Comparison of ENCODE assay signal across 9 cellular contexts in genomic region chr1:169483500-169483966, GRCh38. TPM values are rescaled to one million over a fixed set of nuclear protein-coding genes. Genes with fewer than 3 reads are reported as not detected.
A peak's percentile ranks its signal among the peaks of the same experiment; 100 is the strongest.
DNase-seq lines count a peak whose midpoint lies in the region; ATAC-seq and TF ChIP-seq lines count a peak whose summit lies in the region.
"Had no signal": no experiment of that assay in that cellular context is flagged by ENCODE, and none has a peak within 500 bp of the region (broad histone marks: within the 10 kb centered on the region; RNA-seq: fewer than 3 reads in every experiment).

No MANE protein-coding gene starts in this region.

- H3F3A ChIP-seq in PC-9 (ENCODE audit: insufficient read depth, low read depth) = peaks cover 12% of the 10 kb centered on the region

- DNase-seq in PC-9 = no peak
- DNase-seq in fibroblast of pulmonary artery (ENCODE audit: low read depth) = peak; percentile 49
- DNase-seq in retinal pigment epithelial cell (ENCODE audit: low read depth) = peak; percentile 95
- DNase-seq in activated CD4-positive, CD25-positive, alpha-beta regulatory T cell (lab: John Stamatoyannopoulos, UW) = no peak
- no peak for DNase-seq in SKM-1 treated with dmso at 0.1 percent for 144 hours (lab: John Stamatoyannopoulos, UW; ENCODE audit: unreplicated experiment)
- DNase-seq in stimulated activated CD4-positive, alpha-beta T cell treated with anti-CD3 and anti-CD28 coated beads, Interleukin-4, amount 100 ng/mL, for 1 hour = no peak

- H3K9me2 ChIP-seq in PC-9 (ENCODE audit: insufficient read depth) = no peaks in the 10 kb centered on the region

- H3K36me3 ChIP-seq in HEK293 (ENCODE audit: control insufficient read depth in 2 of 2, insufficient read depth in 1 of 2, low read length in 2 of 2) (no peaks in the 10 kb centered on the region), PC-9 (ENCODE audit: low read depth) (no peaks in the 10 kb centered on the region; the same call in 1 of the 2 replicates)

- H3K4me1 ChIP-seq in HEK293 (ENCODE audit: control insufficient read depth, insufficient read depth, low read length) = peaks cover 15% of the 10 kb centered on the region
- H3K4me1 ChIP-seq in PC-9 (replicated peaks; ENCODE audit: insufficient read depth) = peaks cover 49% of the 10 kb centered on the region

- H3K9me3 ChIP-seq in HEK293 (ENCODE audit: control insufficient read depth, insufficient read depth, low read depth, low read length) = no peaks in the 10 kb centered on the region
- no peaks in the 10 kb centered on the region for H3K9me3 ChIP-seq in PC-9 (ENCODE audit: insufficient read depth, low read depth)

- H3K4me2 ChIP-seq in PC-9 = peak overlapping the region; percentile 90

- no peak for ATAC-seq in HG02571 (IDR thresholded peaks at IDR 0.05; ENCODE audit: unreplicated experiment)

- H4K20me1 ChIP-seq in PC-9 (ENCODE audit: insufficient read depth) = no peaks in the 10 kb centered on the region

- H3K27ac ChIP-seq in HEK293 (ENCODE audit: extremely low read depth, low read depth, low read length) (no peak overlapping the region), PC-9 (no peak overlapping the region)

- H3K27me3 ChIP-seq in PC-9 (ENCODE audit: insufficient read depth, low read depth) = no peaks in the 10 kb centered on the region

- H3K4me3 ChIP-seq in HEK293 (ENCODE audit: low read depth, low read length) (no peak overlapping the region; the same call in 1 of the 2 replicates), PC-9 (peak overlapping the region; percentile 85; the same call in 1 of the 2 replicates), fibroblast of pulmonary artery (replicated peaks; ENCODE audit: low read depth, low read length) (peak overlapping the region; percentile 75), retinal pigment epithelial cell (ENCODE audit: low read length) (peak overlapping the region; percentile 76)

- no peak for TF ChIP-seq CTCF in HEK293 (tag by site-specific recombination; IDR thresholded peaks at IDR 0.05)
- TF ChIP-seq CTCF in PC-9 (conservative IDR thresholded peaks at IDR 0.05) = no peak
- no peak for TF ChIP-seq CTCF in fibroblast of pulmonary artery (IDR thresholded peaks at IDR 0.05; ENCODE audit: low read length, missing control alignments)
- no peak for TF ChIP-seq CTCF in retinal pigment epithelial cell (conservative IDR thresholded peaks at IDR 0.05; ENCODE audit: low read depth, low read length)

- POLR2A ChIA-PET in HEK293 (lab: Yijun Ruan, JAX) = no interaction called here
- POLR2A ChIA-PET in PC-9 (lab: Charles Lee; ENCODE audit: unreplicated experiment) = interaction anchor here (0.6 kb wide), 2 partner anchors 65 to 929 kb away, joined by 4 to 5 read pairs; no protein-coding TSS in a partner anchor

- intact Hi-C loops in PC-9 (cut with micrococcal nuclease; ENCODE audit: unreplicated experiment) = loop anchor here (10.0 kb wide), 1 partner anchor 311 kb away; the partner anchor contains the start of gene METTL18

- CTCF ChIA-PET in HEK293 (lab: Yijun Ruan, JAX) (interaction anchor here (1.0 to 1.5 kb wide), 2 partner anchors 16 to 65 kb away, joined by 3 read pairs; no protein-coding TSS in a partner anchor), PC-9 (lab: Charles Lee) (no interaction called here)

- peaks cover 66% of the 10 kb centered on the region for H3K79me2 ChIP-seq in PC-9 (ENCODE audit: low read depth)

- H2AFZ ChIP-seq in PC-9 = no peak overlapping the region

- no TSS peak for BruUV-seq in PC-9 (replicated peaks; lab: Mats Ljungman, UMichigan)

TF ChIP-seq in HEK293, 187 proteins besides CTCF, POLR2A, EP300 and RAD21 (continues in another document):
- TF ChIP-seq ZNF202 (tag by site-specific recombination; IDR thresholded peaks at IDR 0.05; ENCODE audit: borderline replicate concordance) (no peak), ZNF174 (tag by site-specific recombination; IDR thresholded peaks at IDR 0.05) (no peak), ZIC2 (tag by site-specific recombination; IDR thresholded peaks at IDR 0.05) (no peak), SETDB1 (IDR thresholded peaks at IDR 0.05; ENCODE audit: insufficient read length, low read length) (peak; percentile 49), ZBTB21 (tag by site-specific recombination; IDR thresholded peaks at IDR 0.05) (peak; percentile 92), PRDM1 (tag by site-specific recombination; IDR thresholded peaks at IDR 0.05) (peak; percentile 61), ZNF366 (tag by site-specific recombination; conservative IDR thresholded peaks at IDR 0.05) (peak; percentile 65), ZNF114 (tag by site-specific recombination; IDR thresholded peaks at IDR 0.05) (no peak), REPIN1 (tag by site-specific recombination; IDR thresholded peaks at IDR 0.05; ENCODE audit: low read depth) (no peak), ZNF670 (tag by site-specific recombination; IDR thresholded peaks at IDR 0.05; ENCODE audit: low read depth) (no peak), ZNF561 (tag by site-specific recombination; IDR thresholded peaks at IDR 0.05; ENCODE audit: borderline replicate concordance) (no peak), ZNF16 (tag by site-specific recombination; IDR thresholded peaks at IDR 0.05; ENCODE audit: low read depth) (no peak), IKZF3 (tag by site-specific recombination; IDR thresholded peaks at IDR 0.05) (peak; percentile 85), ZXDB (tag by site-specific recombination; IDR thresholded peaks at IDR 0.05) (peak; percentile 50; the same call in 1 of the 2 replicates), ZNF341 (tag by site-specific recombination; IDR thresholded peaks at IDR 0.05; ENCODE audit: low read depth) (no peak), HOXC10 (CRISPR knock-in tag; IDR thresholded peaks at IDR 0.05) (no peak), SP2 (tag by site-specific recombination; IDR thresholded peaks at IDR 0.05) (peak; percentile 56), ZNF48 (tag by site-specific recombination; IDR thresholded peaks at IDR 0.05) (no peak), PRDM6 (tag by site-specific recombination; IDR thresholded peaks at IDR 0.05) (0 out of 2 replicates have a peak, but pooled peaks have one; percentile 5), ZNF629 (tag by site-specific recombination; IDR thresholded peaks at IDR 0.05) (peak; percentile 92), ZFP37 (tag by site-specific recombination; IDR thresholded peaks at IDR 0.05) (no peak)
- TF ChIP-seq, protein P1, sequence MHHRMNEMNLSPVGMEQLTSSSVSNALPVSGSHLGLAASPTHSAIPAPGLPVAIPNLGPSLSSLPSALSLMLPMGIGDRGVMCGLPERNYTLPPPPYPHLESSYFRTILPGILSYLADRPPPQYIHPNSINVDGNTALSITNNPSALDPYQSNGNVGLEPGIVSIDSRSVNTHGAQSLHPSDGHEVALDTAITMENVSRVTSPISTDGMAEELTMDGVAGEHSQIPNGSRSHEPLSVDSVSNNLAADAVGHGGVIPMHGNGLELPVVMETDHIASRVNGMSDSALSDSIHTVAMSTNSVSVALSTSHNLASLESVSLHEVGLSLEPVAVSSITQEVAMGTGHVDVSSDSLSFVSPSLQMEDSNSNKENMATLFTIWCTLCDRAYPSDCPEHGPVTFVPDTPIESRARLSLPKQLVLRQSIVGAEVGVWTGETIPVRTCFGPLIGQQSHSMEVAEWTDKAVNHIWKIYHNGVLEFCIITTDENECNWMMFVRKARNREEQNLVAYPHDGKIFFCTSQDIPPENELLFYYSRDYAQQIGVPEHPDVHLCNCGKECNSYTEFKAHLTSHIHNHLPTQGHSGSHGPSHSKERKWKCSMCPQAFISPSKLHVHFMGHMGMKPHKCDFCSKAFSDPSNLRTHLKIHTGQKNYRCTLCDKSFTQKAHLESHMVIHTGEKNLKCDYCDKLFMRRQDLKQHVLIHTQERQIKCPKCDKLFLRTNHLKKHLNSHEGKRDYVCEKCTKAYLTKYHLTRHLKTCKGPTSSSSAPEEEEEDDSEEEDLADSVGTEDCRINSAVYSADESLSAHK (tag by site-specific recombination; IDR thresholded peaks at IDR 0.05) = no peak
- TF ChIP-seq, protein P2, sequence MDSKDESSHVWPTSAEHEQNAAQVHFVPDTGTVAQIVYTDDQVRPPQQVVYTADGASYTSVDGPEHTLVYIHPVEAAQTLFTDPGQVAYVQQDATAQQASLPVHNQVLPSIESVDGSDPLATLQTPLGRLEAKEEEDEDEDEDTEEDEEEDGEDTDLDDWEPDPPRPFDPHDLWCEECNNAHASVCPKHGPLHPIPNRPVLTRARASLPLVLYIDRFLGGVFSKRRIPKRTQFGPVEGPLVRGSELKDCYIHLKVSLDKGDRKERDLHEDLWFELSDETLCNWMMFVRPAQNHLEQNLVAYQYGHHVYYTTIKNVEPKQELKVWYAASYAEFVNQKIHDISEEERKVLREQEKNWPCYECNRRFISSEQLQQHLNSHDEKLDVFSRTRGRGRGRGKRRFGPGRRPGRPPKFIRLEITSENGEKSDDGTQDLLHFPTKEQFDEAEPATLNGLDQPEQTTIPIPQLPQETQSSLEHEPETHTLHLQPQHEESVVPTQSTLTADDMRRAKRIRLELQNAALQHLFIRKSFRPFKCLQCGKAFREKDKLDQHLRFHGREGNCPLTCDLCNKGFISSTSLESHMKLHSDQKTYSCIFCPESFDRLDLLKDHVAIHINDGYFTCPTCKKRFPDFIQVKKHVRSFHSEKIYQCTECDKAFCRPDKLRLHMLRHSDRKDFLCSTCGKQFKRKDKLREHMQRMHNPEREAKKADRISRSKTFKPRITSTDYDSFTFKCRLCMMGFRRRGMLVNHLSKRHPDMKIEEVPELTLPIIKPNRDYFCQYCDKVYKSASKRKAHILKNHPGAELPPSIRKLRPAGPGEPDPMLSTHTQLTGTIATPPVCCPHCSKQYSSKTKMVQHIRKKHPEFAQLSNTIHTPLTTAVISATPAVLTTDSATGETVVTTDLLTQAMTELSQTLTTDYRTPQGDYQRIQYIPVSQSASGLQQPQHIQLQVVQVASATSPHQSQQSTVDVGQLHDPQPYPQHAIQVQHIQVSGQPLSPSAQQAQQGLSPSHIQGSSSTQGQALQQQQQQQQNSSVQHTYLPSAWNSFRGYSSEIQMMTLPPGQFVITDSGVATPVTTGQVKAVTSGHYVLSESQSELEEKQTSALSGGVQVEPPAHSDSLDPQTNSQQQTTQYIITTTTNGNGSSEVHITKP (tag by site-specific recombination; IDR thresholded peaks at IDR 0.05) = peak; percentile 16; the same call in 1 of the 2 replicates

RNA-seq across cellular contexts. Expression of gene SLC19A2, which starts 2.2 kb away (rescaled TPM):
- total RNA-seq in PC-9 (2021) = 3.9 and 4.9 TPM in 2 replicates

RNA-seq across cellular contexts. Expression of gene CCDC181, which starts 56.3 kb away (rescaled TPM):
- 0.37 TPM in 1 of 2 replicates, not detected in the other for total RNA-seq in PC-9 (2021)
- total RNA-seq: lung microvascular endothelial cell had no signal

Comparison
In these comparisons a context has a peak if more than half of its experiments do, and no peak if none do; other contexts are left out.
1. DNase-seq: peak in fibroblast of pulmonary artery (single experiment) and retinal pigment epithelial cell (single experiment); none in PC-9 (0 of 2), activated CD4-positive, CD25-positive, alpha-beta regulatory T cell (0 of 4), SKM-1 treated with dmso at 0.1 percent for 144 hours (single experiment) and stimulated activated CD4-positive, alpha-beta T cell treated with anti-CD3 and anti-CD28 coated beads, Interleukin-4, amount 100 ng/mL, for 1 hour (single experiment).